1 cellular context compared by ENCODE assay signal in genomic region chr11:67588899-67589406, GRCh38.
TF ChIP-seq lines count a peak whose summit lies in the region.
"Not testable (repeated sequence)": the region's sequence is repeated elsewhere in the genome, so short reads cannot be mapped to it uniquely, and the experiment has no call there.

No MANE protein-coding gene starts in this region.

TF ChIP-seq in K562, 482 proteins besides CTCF, POLR2A, EP300 and RAD21:
- peak in 1 of 2 experiments; percentile 35; a peak in 1 of 4 replicates for TF ChIP-seq MNT (conservative IDR thresholded peaks at IDR 0.05)
- peak; percentile 28; the same call in 1 of the 2 replicates for TF ChIP-seq RAD51 (IDR thresholded peaks at IDR 0.05; ENCODE audit: borderline replicate concordance, low read depth)
- TF ChIP-seq, protein P1, sequence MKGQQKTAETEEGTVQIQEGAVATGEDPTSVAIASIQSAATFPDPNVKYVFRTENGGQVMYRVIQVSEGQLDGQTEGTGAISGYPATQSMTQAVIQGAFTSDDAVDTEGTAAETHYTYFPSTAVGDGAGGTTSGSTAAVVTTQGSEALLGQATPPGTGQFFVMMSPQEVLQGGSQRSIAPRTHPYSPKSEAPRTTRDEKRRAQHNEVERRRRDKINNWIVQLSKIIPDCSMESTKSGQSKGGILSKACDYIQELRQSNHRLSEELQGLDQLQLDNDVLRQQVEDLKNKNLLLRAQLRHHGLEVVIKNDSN (CRISPR knock-in tag; IDR thresholded peaks at IDR 0.05): peak; percentile 48; the same call in 1 of the 2 replicates
- TF ChIP-seq L3MBTL2 (IDR thresholded peaks at IDR 0.05): peak; percentile 54
- TF ChIP-seq, protein P2, sequence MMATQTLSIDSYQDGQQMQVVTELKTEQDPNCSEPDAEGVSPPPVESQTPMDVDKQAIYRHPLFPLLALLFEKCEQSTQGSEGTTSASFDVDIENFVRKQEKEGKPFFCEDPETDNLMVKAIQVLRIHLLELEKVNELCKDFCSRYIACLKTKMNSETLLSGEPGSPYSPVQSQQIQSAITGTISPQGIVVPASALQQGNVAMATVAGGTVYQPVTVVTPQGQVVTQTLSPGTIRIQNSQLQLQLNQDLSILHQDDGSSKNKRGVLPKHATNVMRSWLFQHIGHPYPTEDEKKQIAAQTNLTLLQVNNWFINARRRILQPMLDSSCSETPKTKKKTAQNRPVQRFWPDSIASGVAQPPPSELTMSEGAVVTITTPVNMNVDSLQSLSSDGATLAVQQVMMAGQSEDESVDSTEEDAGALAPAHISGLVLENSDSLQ (IDR thresholded peaks at IDR 0.05): peak; percentile 75
- TF ChIP-seq CHAMP1 (IDR thresholded peaks at IDR 0.05): 0 out of 2 replicates have a peak, but pooled peaks have one; percentile 50
- peak; percentile 36 for TF ChIP-seq POLR2B (IDR thresholded peaks at IDR 0.05; ENCODE audit: low read depth, partially characterized antibody)
- peak; percentile 78 for TF ChIP-seq CC2D1A (IDR thresholded peaks at IDR 0.05)
- 0 out of 2 replicates have a peak, but pooled peaks have one; percentile 41 for TF ChIP-seq TOE1 (IDR thresholded peaks at IDR 0.05; ENCODE audit: borderline replicate concordance)
- not testable (repeated sequence) for TF ChIP-seq TOE1 (CRISPR knock-in tag; IDR thresholded peaks at IDR 0.05; ENCODE audit: borderline replicate concordance, low read depth)
- peak; percentile 53 for TF ChIP-seq TFE3 (CRISPR knock-in tag; IDR thresholded peaks at IDR 0.05)
- peak; percentile 25; the same call in 1 of the 2 replicates for TF ChIP-seq MAX (CRISPR knock-in tag; IDR thresholded peaks at IDR 0.05)
- TF ChIP-seq ILF3 (IDR thresholded peaks at IDR 0.05; ENCODE audit: borderline replicate concordance): 0 out of 2 replicates have a peak, but pooled peaks have one; percentile 39
- peak; percentile 54 for TF ChIP-seq MEIS2 (IDR thresholded peaks at IDR 0.05; ENCODE audit: partially characterized antibody)
